ENCODE assay signal across 8 cellular contexts in genomic region chr22:22056809-22057594, GRCh38.
A peak's percentile ranks its signal among the peaks of the same experiment; 100 is the strongest.
DNase-seq lines count a peak whose midpoint lies in the region; ATAC-seq and TF ChIP-seq lines count a peak whose summit lies in the region.
"Not testable (repeated sequence)": the region's sequence is repeated elsewhere in the genome, so short reads cannot be mapped to it uniquely, and the experiment has no call there.

No MANE protein-coding gene starts in this region.

- not testable (repeated sequence) for H3K27ac ChIP-seq in H9 (ENCODE audit: insufficient read length, low read depth, low read length); WERI-Rb-1; mesendoderm (ENCODE audit: low read depth, low read length)
- peak overlapping the region; percentile 89 for H3K27ac ChIP-seq in hepatocyte

- H3K36me3 ChIP-seq in WERI-Rb-1; hepatocyte (replicated peaks; ENCODE audit: insufficient read depth, low read depth); mesendoderm (ENCODE audit: control insufficient read depth, insufficient read depth, low read length); neuron (ENCODE audit: insufficient read depth, low read length): not testable (repeated sequence)

- H4K20me1 ChIP-seq in H9 (ENCODE audit: control insufficient read depth, insufficient read depth, insufficient read length); hepatocyte (ENCODE audit: insufficient read depth, poor library complexity, severe bottlenecking): not testable (repeated sequence)

- H2AFZ ChIP-seq in H9 (ENCODE audit: low read length); hepatocyte: not testable (repeated sequence)
- H2AFZ ChIP-seq in neuron (ENCODE audit: low read depth, low read length) = peak overlapping the region; percentile 59

- H3K9me3 ChIP-seq in H9 (ENCODE audit: control insufficient read depth, low read depth, low read length); WERI-Rb-1 (ENCODE audit: severe bottlenecking); hepatocyte (ENCODE audit: low read depth); neuron (ENCODE audit: low read length): not testable (repeated sequence)

- peaks cover 9 to 26% of the 10 kb centered on the region in 2 experiments for H3K4me1 Mint-ChIP-seq in H9
- H3K4me1 Mint-ChIP-seq in stimulated activated memory B cell treated with anti-CD40 and anti-IgM and Interleukin-4, amounts not matched to agents 10 μg/mL and 1 μg/mL and 100 μg/mL, for 72 hours = peaks cover 41% of the 10 kb centered on the region

- not testable (repeated sequence) for H4K8ac ChIP-seq in H9 (replicated peaks; ENCODE audit: insufficient read length, low read depth, low read length); mesendoderm (ENCODE audit: low read depth, low read length)

- H3K79me2 ChIP-seq in H9 (ENCODE audit: insufficient read depth, low read length); hepatocyte; mesendoderm (ENCODE audit: control insufficient read depth, insufficient read depth, low read length): not testable (repeated sequence)

- not testable (repeated sequence) for H3K56ac ChIP-seq in H9 (ENCODE audit: insufficient read length, low read depth, low read length); mesendoderm (ENCODE audit: low read length)

- H2BK5ac ChIP-seq in H9 (ENCODE audit: insufficient read length, low read length); mesendoderm (ENCODE audit: low read length): not testable (repeated sequence)

- H3K4me3 ChIP-seq in WERI-Rb-1 (ENCODE audit: low read depth, low read length); hepatocyte; mesendoderm (ENCODE audit: low read length); neuron (ENCODE audit: low read length): not testable (repeated sequence)

- not testable (repeated sequence) for ATAC-seq in stimulated activated memory B cell treated with anti-CD40 and anti-IgM and Interleukin-4, amounts not matched to agents 10 μg/mL and 1 μg/mL and 100 μg/mL, for 72 hours

- H3K27ac Mint-ChIP-seq in H9 = not testable (repeated sequence)
- peak overlapping the region; percentile 87 for H3K27ac Mint-ChIP-seq in stimulated activated memory B cell treated with anti-CD40 and anti-IgM and Interleukin-4, amounts not matched to agents 10 μg/mL and 1 μg/mL and 100 μg/mL, for 72 hours

- H4K5ac ChIP-seq in H9 (ENCODE audit: insufficient read length, low read depth, low read length); mesendoderm (ENCODE audit: low read length): not testable (repeated sequence)

- peaks cover 100% of the 10 kb centered on the region for H3K27me3 Mint-ChIP-seq in H9 (ENCODE audit: low read depth)
- not testable (repeated sequence) for H3K27me3 Mint-ChIP-seq in stimulated activated memory B cell treated with anti-CD40 and anti-IgM and Interleukin-4, amounts not matched to agents 10 μg/mL and 1 μg/mL and 100 μg/mL, for 72 hours

- H2AK5ac ChIP-seq in H9 (ENCODE audit: insufficient read length, low read length); mesendoderm (ENCODE audit: low read length): not testable (repeated sequence)

- not testable (repeated sequence) for H3K4me2 ChIP-seq in H9 (ENCODE audit: insufficient read depth, insufficient read length, low read length); hepatocyte; mesendoderm (ENCODE audit: low read length)

- H2BK120ac ChIP-seq in H9 (ENCODE audit: low read depth, low read length, poor library complexity, severe bottlenecking); mesendoderm (ENCODE audit: low read depth, low read length): not testable (repeated sequence)

- H3K79me1 ChIP-seq in H9 (ENCODE audit: insufficient read depth, low read depth, low read length, poor library complexity, severe bottlenecking); mesendoderm (ENCODE audit: low read length): not testable (repeated sequence)

- not testable (repeated sequence) for H3T11ph ChIP-seq in H9 (ENCODE audit: low read length)

- H3K4me3 Mint-ChIP-seq in H9; stimulated activated memory B cell treated with anti-CD40 and anti-IgM and Interleukin-4, amounts not matched to agents 10 μg/mL and 1 μg/mL and 100 μg/mL, for 72 hours: not testable (repeated sequence)

- peak; percentile 53 for DNase-seq in H9
- peak; percentile 18 for DNase-seq in NCI-H1436 (lab: John Stamatoyannopoulos, UW)
- DNase-seq in NCI-H510A (lab: John Stamatoyannopoulos, UW) = peak; percentile 50
- DNase-seq in WERI-Rb-1 = peak; percentile 26
- peak; percentile 57 for DNase-seq in hepatocyte (ENCODE audit: low spot score)
- DNase-seq in mesendoderm = peak; percentile 67

- not testable (repeated sequence) for H4K91ac ChIP-seq in H9 (ENCODE audit: insufficient read length, low read depth, low read length)

- H3K14ac ChIP-seq in H9 (ENCODE audit: insufficient read depth, low read length) = not testable (repeated sequence)

- not testable (repeated sequence) for TF ChIP-seq CTCF in H9 (conservative IDR thresholded peaks at IDR 0.05); WERI-Rb-1 (IDR thresholded peaks at IDR 0.05; ENCODE audit: low read depth, low read length); hepatocyte (IDR thresholded peaks at IDR 0.05; ENCODE audit: poor library complexity)

- H2BK12ac ChIP-seq in H9 (ENCODE audit: insufficient read length, low read depth, low read length) = not testable (repeated sequence)

- not testable (repeated sequence) for H3K23me2 ChIP-seq in H9 (ENCODE audit: insufficient read length, low read depth, low read length, poor library complexity, severe bottlenecking)

- not testable (repeated sequence) for H3K9me3 Mint-ChIP-seq in H9; stimulated activated memory B cell treated with anti-CD40 and anti-IgM and Interleukin-4, amounts not matched to agents 10 μg/mL and 1 μg/mL and 100 μg/mL, for 72 hours

- H3K18ac ChIP-seq in H9 (ENCODE audit: insufficient read length, low read depth, low read length); mesendoderm (ENCODE audit: low read length): not testable (repeated sequence)

- peaks cover 28% of the 10 kb centered on the region for H3K27me3 ChIP-seq in H9 (ENCODE audit: insufficient read depth, low read length)
- not testable (repeated sequence) for H3K27me3 ChIP-seq in WERI-Rb-1 (ENCODE audit: insufficient read depth, low read depth, severe bottlenecking); hepatocyte; mesendoderm (ENCODE audit: insufficient read depth, low read length, poor library complexity); neuron (ENCODE audit: insufficient read depth, low read length)

- not testable (repeated sequence) for H3K36me3 Mint-ChIP-seq in H9 (ENCODE audit: insufficient read depth in 1 of 3, low read depth in 3 of 3); stimulated activated memory B cell treated with anti-CD40 and anti-IgM and Interleukin-4, amounts not matched to agents 10 μg/mL and 1 μg/mL and 100 μg/mL, for 72 hours

- H2BK15ac ChIP-seq in H9 (ENCODE audit: low read depth, low read length); mesendoderm (replicated peaks; ENCODE audit: low read depth): not testable (repeated sequence)

- H3K4me1 ChIP-seq in H9 (ENCODE audit: insufficient read depth, low read length); mesendoderm (ENCODE audit: control insufficient read depth, low read depth, low read length): not testable (repeated sequence)
- peaks cover 19% of the 10 kb centered on the region for H3K4me1 ChIP-seq in hepatocyte (ENCODE audit: insufficient read depth)
- H3K4me1 ChIP-seq in neuron (ENCODE audit: insufficient read depth, low read length) = peaks cover 53% of the 10 kb centered on the region

- H3K9me2 ChIP-seq in hepatocyte (replicated peaks; ENCODE audit: insufficient read depth) = not testable (repeated sequence)

- H3K23ac ChIP-seq in H9 (ENCODE audit: insufficient read length, low read depth, low read length); mesendoderm (ENCODE audit: low read length): not testable (repeated sequence)

- not testable (repeated sequence) for H3K9ac ChIP-seq in H9 (ENCODE audit: extremely low read depth, insufficient read length, low read length); mesendoderm (ENCODE audit: low read length)

- H3K4ac ChIP-seq in H9 (ENCODE audit: low read depth, low read length); mesendoderm (ENCODE audit: low read depth, low read length): not testable (repeated sequence)

- WGBS in H9 (ENCODE audit: extremely low coverage, insufficient read length, low lambda C conversion rate) = no CpG with 5 or more reads among the region's 14 CpGs
- 52% methylated on average over 14 of the region's 14 CpGs for WGBS in hepatocyte (ENCODE audit: low lambda C conversion rate, missing lambda C conversion rate)
- WGBS in mesendoderm (ENCODE audit: extremely low coverage, insufficient coverage, low lambda C conversion rate) = no CpG with 5 or more reads among the region's 14 CpGs

- not testable (repeated sequence) for H2BK20ac ChIP-seq in H9 (ENCODE audit: low read depth, low read length, poor library complexity, severe bottlenecking)
